ENCODE assay signal across 16 cellular contexts in genomic region chr1:240831922-240832321, GRCh38.
DNase-seq lines count a peak whose midpoint lies in the region; ATAC-seq and TF ChIP-seq lines count a peak whose summit lies in the region.
"Had no signal": no experiment of that assay in that cellular context is flagged by ENCODE, and none has a peak within 500 bp of the region (broad histone marks: within the 10 kb centered on the region; RNA-seq: fewer than 3 reads in every experiment).

No MANE protein-coding gene starts in this region.

- H3K36me3 Mint-ChIP-seq in activated CD8-positive, alpha-beta memory T cell treated with anti-CD3 and anti-CD28 coated beads, Interleukin-2, amount 10 ng/mL, durations not matched to agents 7 days and 5 days = no peaks in the 10 kb centered on the region
- H3K36me3 Mint-ChIP-seq: activated naive CD4-positive, alpha-beta T cell treated with anti-CD3 and anti-CD28 coated beads, Interleukin-2, amount 50 U/mL, for 24 hours had no signal

- no peak for ATAC-seq in Right ventricle myocardium superior (ENCODE audit: poor library complexity)
- no peak for ATAC-seq in activated CD8-positive, alpha-beta memory T cell treated with anti-CD3 and anti-CD28 coated beads, Interleukin-2, amount 10 ng/mL, durations not matched to agents 7 days and 5 days
- ATAC-seq: activated CD4-positive, alpha-beta T cell treated with anti-CD3 and anti-CD28 coated beads for 36 hours; gastroesophageal sphincter; left ventricle myocardium superior; psoas muscle had no signal

- no peaks in the 10 kb centered on the region for H3K4me1 Mint-ChIP-seq in activated CD8-positive, alpha-beta memory T cell treated with anti-CD3 and anti-CD28 coated beads, Interleukin-2, amount 10 ng/mL, durations not matched to agents 7 days and 5 days
- H3K4me1 Mint-ChIP-seq: activated CD4-positive, alpha-beta T cell treated with anti-CD3 and anti-CD28 coated beads for 36 hours; activated naive CD4-positive, alpha-beta T cell treated with anti-CD3 and anti-CD28 coated beads, Interleukin-2, amount 50 U/mL, for 24 hours had no signal

- in situ Hi-C loops in SK-MEL-5 (cut with HindIII; ENCODE audit: low pct_unique_long_range_greater_than_20kb, low sequenced_read_pairs) = no loop called here

- no peak for DNase-seq in AG09309 (ENCODE audit: low read depth)
- DNase-seq in HT1080 (ENCODE audit: low read depth) = peak; percentile 10
- DNase-seq in SK-MEL-5 (ENCODE audit: low read depth, low spot score) = peak; percentile 8
- DNase-seq in fibroblast of mammary gland (ENCODE audit: low read depth) = no peak
- DNase-seq in Right ventricle myocardium superior = no peak
- no peak for DNase-seq in activated CD8-positive, alpha-beta memory T cell treated with anti-CD3 and anti-CD28 coated beads, Interleukin-2, amount 10 ng/mL, durations not matched to agents 7 days and 5 days
- no peak for DNase-seq in pons (ENCODE audit: low spot score)
- no peak for DNase-seq in SK-N-DZ (ENCODE audit: low spot score)
- DNase-seq: activated CD4-positive, alpha-beta T cell treated with anti-CD3 and anti-CD28 coated beads for 36 hours; DMS153; left ventricle myocardium superior; NCI-H187; NCI-H524; psoas muscle had no signal

- H3K27ac Mint-ChIP-seq in activated CD8-positive, alpha-beta memory T cell treated with anti-CD3 and anti-CD28 coated beads, Interleukin-2, amount 10 ng/mL, durations not matched to agents 7 days and 5 days = no peak overlapping the region
- H3K27ac Mint-ChIP-seq: activated CD4-positive, alpha-beta T cell treated with anti-CD3 and anti-CD28 coated beads for 36 hours; activated naive CD4-positive, alpha-beta T cell treated with anti-CD3 and anti-CD28 coated beads, Interleukin-2, amount 50 U/mL, for 24 hours had no signal

- no peak overlapping the region for H3K4me3 Mint-ChIP-seq in activated CD8-positive, alpha-beta memory T cell treated with anti-CD3 and anti-CD28 coated beads, Interleukin-2, amount 10 ng/mL, durations not matched to agents 7 days and 5 days
- H3K4me3 Mint-ChIP-seq: activated CD4-positive, alpha-beta T cell treated with anti-CD3 and anti-CD28 coated beads for 36 hours; activated naive CD4-positive, alpha-beta T cell treated with anti-CD3 and anti-CD28 coated beads, Interleukin-2, amount 50 U/mL, for 24 hours had no signal

- peak; percentile 27 for TF ChIP-seq CTCF in AG09309 (IDR thresholded peaks at IDR 0.05; ENCODE audit: control insufficient read depth, insufficient read depth, low read depth, low read length, missing control alignments)
- peak; percentile 28 for TF ChIP-seq CTCF in fibroblast of mammary gland (conservative IDR thresholded peaks at IDR 0.05; ENCODE audit: control insufficient read depth, insufficient read depth, low read depth, low read length)

- H3K4me3 ChIP-seq in AG09309 (ENCODE audit: control insufficient read depth, low read depth, low read length) (no peak overlapping the region), fibroblast of mammary gland (ENCODE audit: control insufficient read depth, low read depth, low read length) (no peak overlapping the region)
- H3K4me3 ChIP-seq: gastroesophageal sphincter, psoas muscle had no signal

- CTCF ChIA-PET in activated CD8-positive, alpha-beta memory T cell treated with anti-CD3 and anti-CD28 coated beads, Interleukin-2, amount 10 ng/mL, durations not matched to agents 7 days and 5 days (lab: Charles Lee) = no interaction called here

- no peaks in the 10 kb centered on the region for H3K27me3 Mint-ChIP-seq in activated CD8-positive, alpha-beta memory T cell treated with anti-CD3 and anti-CD28 coated beads, Interleukin-2, amount 10 ng/mL, durations not matched to agents 7 days and 5 days
- H3K27me3 Mint-ChIP-seq: activated CD4-positive, alpha-beta T cell treated with anti-CD3 and anti-CD28 coated beads for 36 hours; activated naive CD4-positive, alpha-beta T cell treated with anti-CD3 and anti-CD28 coated beads, Interleukin-2, amount 50 U/mL, for 24 hours had no signal

- peaks cover 4% of the 10 kb centered on the region for H3K9me3 Mint-ChIP-seq in activated CD8-positive, alpha-beta memory T cell treated with anti-CD3 and anti-CD28 coated beads, Interleukin-2, amount 10 ng/mL, durations not matched to agents 7 days and 5 days (ENCODE audit: low read depth)
- H3K9me3 Mint-ChIP-seq: activated naive CD4-positive, alpha-beta T cell treated with anti-CD3 and anti-CD28 coated beads, Interleukin-2, amount 50 U/mL, for 24 hours had no signal

- intact Hi-C loops in Right ventricle myocardium superior (cut with DNase I) = no loop called here

Comparison
In these comparisons a context has a peak if more than half of its experiments do, and no peak if none do; other contexts are left out.
1. DNase-seq: peak in HT1080 (single experiment) and SK-MEL-5 (single experiment); none in AG09309 (single experiment), fibroblast of mammary gland (single experiment), Right ventricle myocardium superior (single experiment), activated CD8-positive, alpha-beta memory T cell treated with anti-CD3 and anti-CD28 coated beads, Interleukin-2, amount 10 ng/mL, durations not matched to agents 7 days and 5 days (single experiment), pons (single experiment) and SK-N-DZ (single experiment).